In genomic region chr11:16738949-16739262, GRCh38 we compare ENCODE assay signal across 8 cellular contexts. TPM values are rescaled to one million over a fixed set of nuclear protein-coding genes. Genes with fewer than 3 reads are reported as not detected.
DNase-seq lines count a peak whose midpoint lies in the region; ATAC-seq and TF ChIP-seq lines count a peak whose summit lies in the region.

No MANE protein-coding gene starts in this region.

- H3K27ac Mint-ChIP-seq in activated CD4-positive, alpha-beta memory T cell treated with anti-CD3 and anti-CD28 coated beads for 36 hours, result no peak overlapping the region

- no peak for TF ChIP-seq EP300 in SK-N-SH (IDR thresholded peaks at IDR 0.05; ENCODE audit: borderline replicate concordance in 1 of 2, low read depth in 1 of 2, low read length in 1 of 2)
- TF ChIP-seq EP300 in suprapubic skin (IDR thresholded peaks at IDR 0.05), result no peak

- H3K4me1 ChIP-seq in SK-N-SH (ENCODE audit: control insufficient read depth in 1 of 2, insufficient read depth in 2 of 2, low read depth in 1 of 2, low read length in 1 of 2) (peaks cover 4 to 8% of the 10 kb centered on the region in 2 experiments; a peak in 2 of 4 replicates), PC-9 (replicated peaks; ENCODE audit: insufficient read depth) (0 out of 2 replicates have a peak, but pooled peaks cover 8% of the 10 kb centered on the region), iPS DF 6.9 (ENCODE audit: control insufficient read depth, insufficient read depth, low read length) (no peaks in the 10 kb centered on the region), suprapubic skin (peaks cover 46% of the 10 kb centered on the region)

- peaks cover 54% of the 10 kb centered on the region for H3K79me2 ChIP-seq in SK-N-SH (ENCODE audit: insufficient read depth)
- peaks cover 52% of the 10 kb centered on the region for H3K79me2 ChIP-seq in PC-9 (ENCODE audit: low read depth)

- H3K27ac ChIP-seq in SK-N-SH (ENCODE audit: low read depth in 2 of 2, low read length in 1 of 2) (peak overlapping the region; percentile 82 to 97), PC-9 (peak overlapping the region; percentile 63), iPS DF 6.9 (ENCODE audit: low read length) (no peak overlapping the region), suprapubic skin (peak overlapping the region; percentile 94)

- H3K4me1 Mint-ChIP-seq in activated CD4-positive, alpha-beta memory T cell treated with anti-CD3 and anti-CD28 coated beads for 36 hours (ENCODE audit: low read depth), result peaks cover 23% of the 10 kb centered on the region

- POLR2A ChIA-PET in SK-N-SH (lab: Yijun Ruan, JAX) (interaction anchor here (0.8 to 1.5 kb wide), 5 partner anchors 10 to 1450 kb away, joined by 3 to 4 read pairs (median 4); no protein-coding TSS in a partner anchor), PC-9 (lab: Charles Lee; ENCODE audit: unreplicated experiment) (interaction anchor here (0.6 kb wide), 1 partner anchor 339 kb away, joined by 4 read pairs; the partner anchor contains the start of gene RPS13)
- POLR2A ChIA-PET in activated CD4-positive, alpha-beta memory T cell treated with anti-CD3 and anti-CD28 coated beads for 36 hours (lab: Charles Lee), result interaction anchor here (1.1 to 3.5 kb wide), 3 partner anchors 11 to 339 kb away, joined by 3 to 28 read pairs (median 4); no protein-coding TSS in a partner anchor

- H3K4me2 ChIP-seq in SK-N-SH (peak overlapping the region; percentile 79), PC-9 (peak overlapping the region; percentile 87)

- H3K9me3 ChIP-seq in SK-N-SH, result no peaks in the 10 kb centered on the region
- no peaks in the 10 kb centered on the region for H3K9me3 ChIP-seq in PC-9 (ENCODE audit: insufficient read depth, low read depth)
- no peaks in the 10 kb centered on the region for H3K9me3 ChIP-seq in iPS DF 6.9 (ENCODE audit: control insufficient read depth, insufficient read depth, low read length)
- H3K9me3 ChIP-seq in suprapubic skin, result no peaks in the 10 kb centered on the region

- DNase-seq in SK-N-SH, result no peak
- peak in 1 of 2 experiments; percentile 1 for DNase-seq in PC-9
- no peak for DNase-seq in iPS DF 6.9 (ENCODE audit: low read depth, low spot score)
- no peak for DNase-seq in suprapubic skin (ENCODE audit: low spot score in 2 of 2)
- no peak for DNase-seq in activated CD4-positive, alpha-beta memory T cell treated with anti-CD3 and anti-CD28 coated beads for 36 hours

- H3K9me2 ChIP-seq in SK-N-SH (no peaks in the 10 kb centered on the region), PC-9 (ENCODE audit: insufficient read depth) (no peaks in the 10 kb centered on the region)

- H3K36me3 Mint-ChIP-seq in activated CD4-positive, alpha-beta memory T cell treated with anti-CD3 and anti-CD28 coated beads for 36 hours, result peaks cover 13% of the 10 kb centered on the region

- no peak for TF ChIP-seq CTCF in SK-N-SH (IDR thresholded peaks at IDR 0.05)
- TF ChIP-seq CTCF in PC-9 (conservative IDR thresholded peaks at IDR 0.05), result no peak
- no peak for TF ChIP-seq CTCF in suprapubic skin (IDR thresholded peaks at IDR 0.05)

- no TSS peak for BruUV-seq in PC-9 (replicated peaks; lab: Mats Ljungman, UMichigan)

- no peaks in the 10 kb centered on the region for H3K27me3 Mint-ChIP-seq in activated CD4-positive, alpha-beta memory T cell treated with anti-CD3 and anti-CD28 coated beads for 36 hours

- TF ChIP-seq RAD21 in SK-N-SH (IDR thresholded peaks at IDR 0.05; ENCODE audit: low read length), result no peak

- H3K9ac ChIP-seq in SK-N-SH, result peak overlapping the region; percentile 97

- H3K9me3 Mint-ChIP-seq in activated CD4-positive, alpha-beta memory T cell treated with anti-CD3 and anti-CD28 coated beads for 36 hours, result no peaks in the 10 kb centered on the region

- no peak overlapping the region for H3K4me3 Mint-ChIP-seq in activated CD4-positive, alpha-beta memory T cell treated with anti-CD3 and anti-CD28 coated beads for 36 hours

- peaks cover 12 to 21% of the 10 kb centered on the region in 2 experiments for H3K36me3 ChIP-seq in SK-N-SH (replicated peaks in 1 of 2; ENCODE audit: control insufficient read depth in 1 of 2, insufficient read depth in 2 of 2, low read length in 1 of 2)
- 0 out of 2 replicates have a peak, but pooled peaks cover 3% of the 10 kb centered on the region for H3K36me3 ChIP-seq in PC-9 (ENCODE audit: low read depth)
- no peaks in the 10 kb centered on the region; the same call in 1 of the 2 replicates for H3K36me3 ChIP-seq in iPS DF 6.9 (ENCODE audit: control insufficient read depth, insufficient read depth, low read length)
- H3K36me3 ChIP-seq in suprapubic skin, result peaks cover 3% of the 10 kb centered on the region

- H3K27me3 ChIP-seq in SK-N-SH (ENCODE audit: insufficient read depth), result no peaks in the 10 kb centered on the region
- H3K27me3 ChIP-seq in PC-9 (ENCODE audit: insufficient read depth, low read depth), result no peaks in the 10 kb centered on the region
- H3K27me3 ChIP-seq in iPS DF 6.9 (ENCODE audit: control insufficient read depth, insufficient read depth, low read length), result no peaks in the 10 kb centered on the region
- H3K27me3 ChIP-seq in suprapubic skin, result no peaks in the 10 kb centered on the region

- H4K20me1 ChIP-seq in SK-N-SH (ENCODE audit: insufficient read depth), result peaks cover 38% of the 10 kb centered on the region
- H4K20me1 ChIP-seq in PC-9 (ENCODE audit: insufficient read depth), result peaks cover under 1% of the 10 kb centered on the region; the same call in 1 of the 2 replicates

- CTCF ChIA-PET in SK-N-SH (lab: Yijun Ruan, JAX), result interaction anchor here (1.5 to 1.6 kb wide), 2 partner anchors 11 to 45 kb away, joined by 4 read pairs; no protein-coding TSS in a partner anchor
- CTCF ChIA-PET in PC-9 (lab: Charles Lee), result no interaction called here
- CTCF ChIA-PET in activated CD4-positive, alpha-beta memory T cell treated with anti-CD3 and anti-CD28 coated beads for 36 hours (lab: Charles Lee), result interaction anchor here (2.0 kb wide), 1 partner anchor 45 kb away, joined by 6 read pairs; no protein-coding TSS in a partner anchor

- peak overlapping the region; percentile 75 to 77 for H3K4me3 ChIP-seq in SK-N-SH (ENCODE audit: low read depth in 2 of 2, low read length in 1 of 2)
- H3K4me3 ChIP-seq in PC-9, result peak overlapping the region; percentile 71
- H3K4me3 ChIP-seq in iPS DF 6.9 (ENCODE audit: low read length), result peak overlapping the region; percentile 86
- peak overlapping the region; percentile 81 for H3K4me3 ChIP-seq in suprapubic skin

- H3F3A ChIP-seq in SK-N-SH (replicated peaks; ENCODE audit: insufficient read depth) (no peaks in the 10 kb centered on the region), PC-9 (ENCODE audit: insufficient read depth, low read depth) (no peaks in the 10 kb centered on the region)

- H2AFZ ChIP-seq in SK-N-SH (ENCODE audit: low read depth) (peak overlapping the region; percentile 78), PC-9 (peak overlapping the region; percentile 81)

- TF ChIP-seq POLR2A in suprapubic skin (IDR thresholded peaks at IDR 0.05), result no peak

- intact Hi-C loops in PC-9 (cut with micrococcal nuclease; ENCODE audit: unreplicated experiment), result loop anchor here (2.0 kb wide), 1 partner anchor 106 kb away; no protein-coding TSS in a partner anchor
- intact Hi-C loops in activated CD4-positive, alpha-beta memory T cell treated with anti-CD3 and anti-CD28 coated beads for 36 hours (cut with micrococcal nuclease), result loop anchor here (1.0 to 5.0 kb wide), 8 partner anchors 10 to 1848 kb away; partner anchors contain the start of genes NCR3LG1, NUCB2, RPS13 and SERGEF

- WGBS in SK-N-SH (ENCODE audit: low lambda C conversion rate), result 0% methylated on average over 14 of the region's 14 CpGs
- WGBS in iPS DF 6.9 (ENCODE audit: insufficient coverage, insufficient read length), result no CpG with 5 or more reads among the region's 14 CpGs
- under 1% methylated on average over 14 of the region's 14 CpGs for WGBS in suprapubic skin

- ATAC-seq in SK-N-SH treated with all-trans-retinoic acid at 6 μM for 48 hours (no peak), HG02970 (IDR thresholded peaks at IDR 0.05; ENCODE audit: low FRiP score, unreplicated experiment) (no peak), GM19467 (IDR thresholded peaks at IDR 0.05; ENCODE audit: unreplicated experiment) (no peak)

TF ChIP-seq in SK-N-SH, 30 proteins besides CTCF, POLR2A, EP300 and RAD21:
- TF ChIP-seq RCOR1 (IDR thresholded peaks at IDR 0.05; ENCODE audit: low read length), result no peak
- TF ChIP-seq MXI1 (IDR thresholded peaks at IDR 0.05; ENCODE audit: low read depth, low read length), result 0 out of 2 replicates have a peak, but pooled peaks have one; percentile 9

TF ChIP-seq in SK-N-SH treated with all-trans-retinoic acid at 6 μM for 48 hours, 23 proteins besides CTCF, POLR2A, EP300 and RAD21 (continues in another document):
- TF ChIP-seq TOX (CRISPR knock-in tag; IDR thresholded peaks at IDR 0.05; ENCODE audit: borderline replicate concordance), result no peak
- TF ChIP-seq GLIS3 (CRISPR knock-in tag; IDR thresholded peaks at IDR 0.05), result no peak
- no peak for TF ChIP-seq ZNF8 (CRISPR knock-in tag; IDR thresholded peaks at IDR 0.05)
- TF ChIP-seq, protein P1, sequence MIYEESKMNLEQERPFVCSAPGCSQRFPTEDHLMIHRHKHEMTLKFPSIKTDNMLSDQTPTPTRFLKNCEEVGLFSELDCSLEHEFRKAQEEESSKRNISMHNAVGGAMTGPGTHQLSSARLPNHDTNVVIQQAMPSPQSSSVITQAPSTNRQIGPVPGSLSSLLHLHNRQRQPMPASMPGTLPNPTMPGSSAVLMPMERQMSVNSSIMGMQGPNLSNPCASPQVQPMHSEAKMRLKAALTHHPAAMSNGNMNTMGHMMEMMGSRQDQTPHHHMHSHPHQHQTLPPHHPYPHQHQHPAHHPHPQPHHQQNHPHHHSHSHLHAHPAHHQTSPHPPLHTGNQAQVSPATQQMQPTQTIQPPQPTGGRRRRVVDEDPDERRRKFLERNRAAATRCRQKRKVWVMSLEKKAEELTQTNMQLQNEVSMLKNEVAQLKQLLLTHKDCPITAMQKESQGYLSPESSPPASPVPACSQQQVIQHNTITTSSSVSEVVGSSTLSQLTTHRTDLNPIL (CRISPR knock-in tag; IDR thresholded peaks at IDR 0.05; ENCODE audit: low read depth), result no peak

RNA-seq across cellular contexts. Expression of gene C11orf58, which starts 0.5 kb away (rescaled TPM):
- 94.4 and 150 TPM in 2 replicates for polyA plus RNA-seq in SK-N-SH (2012; rRNA removed)
- polyA plus RNA-seq in SK-N-SH (2012; cell fraction: cytosol; rRNA removed), result 128 and 267 TPM in 2 replicates
- polyA plus RNA-seq in SK-N-SH (2012; cell fraction: nucleus; rRNA removed), result 48.2 and 72.3 TPM in 2 replicates
- total RNA-seq in PC-9 (2021) (82.3 and 84.1 TPM in 2 replicates), suprapubic skin (100 to 1,000 TPM; 103 to 158 (median 133) TPM)
- 100 to 1,000 TPM; 132 to 134 TPM for total RNA-seq in activated CD4-positive, alpha-beta memory T cell treated with anti-CD3 and anti-CD28 coated beads for 36 hours
